Comparison of ENCODE assay signal across 1 cellular context in the genomic region with DNA sequence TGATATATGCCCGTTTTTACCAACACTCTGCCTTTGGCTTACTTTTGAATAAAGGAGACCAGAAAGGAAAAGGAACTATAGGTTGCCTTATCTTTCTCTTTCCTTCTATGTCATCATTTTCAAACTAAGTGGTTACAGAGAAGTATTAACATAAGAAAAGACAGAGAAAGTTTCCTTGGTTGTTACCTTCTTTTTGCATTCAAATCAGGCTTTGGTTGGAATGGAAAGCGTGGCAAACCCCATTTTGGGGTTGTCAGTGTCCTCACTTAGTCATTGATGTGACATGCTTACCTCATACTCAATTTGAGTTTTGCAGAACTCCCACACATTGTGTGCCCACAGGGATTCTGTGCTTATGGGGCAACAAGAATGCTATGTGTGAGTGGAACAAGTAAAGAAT.
TF ChIP-seq lines count a peak whose summit lies in the region.

No MANE protein-coding gene starts in this region.

TF ChIP-seq in WTC11, 78 proteins besides CTCF, POLR2A, EP300 and RAD21 (continued from another document):
- TF ChIP-seq, protein P1, sequence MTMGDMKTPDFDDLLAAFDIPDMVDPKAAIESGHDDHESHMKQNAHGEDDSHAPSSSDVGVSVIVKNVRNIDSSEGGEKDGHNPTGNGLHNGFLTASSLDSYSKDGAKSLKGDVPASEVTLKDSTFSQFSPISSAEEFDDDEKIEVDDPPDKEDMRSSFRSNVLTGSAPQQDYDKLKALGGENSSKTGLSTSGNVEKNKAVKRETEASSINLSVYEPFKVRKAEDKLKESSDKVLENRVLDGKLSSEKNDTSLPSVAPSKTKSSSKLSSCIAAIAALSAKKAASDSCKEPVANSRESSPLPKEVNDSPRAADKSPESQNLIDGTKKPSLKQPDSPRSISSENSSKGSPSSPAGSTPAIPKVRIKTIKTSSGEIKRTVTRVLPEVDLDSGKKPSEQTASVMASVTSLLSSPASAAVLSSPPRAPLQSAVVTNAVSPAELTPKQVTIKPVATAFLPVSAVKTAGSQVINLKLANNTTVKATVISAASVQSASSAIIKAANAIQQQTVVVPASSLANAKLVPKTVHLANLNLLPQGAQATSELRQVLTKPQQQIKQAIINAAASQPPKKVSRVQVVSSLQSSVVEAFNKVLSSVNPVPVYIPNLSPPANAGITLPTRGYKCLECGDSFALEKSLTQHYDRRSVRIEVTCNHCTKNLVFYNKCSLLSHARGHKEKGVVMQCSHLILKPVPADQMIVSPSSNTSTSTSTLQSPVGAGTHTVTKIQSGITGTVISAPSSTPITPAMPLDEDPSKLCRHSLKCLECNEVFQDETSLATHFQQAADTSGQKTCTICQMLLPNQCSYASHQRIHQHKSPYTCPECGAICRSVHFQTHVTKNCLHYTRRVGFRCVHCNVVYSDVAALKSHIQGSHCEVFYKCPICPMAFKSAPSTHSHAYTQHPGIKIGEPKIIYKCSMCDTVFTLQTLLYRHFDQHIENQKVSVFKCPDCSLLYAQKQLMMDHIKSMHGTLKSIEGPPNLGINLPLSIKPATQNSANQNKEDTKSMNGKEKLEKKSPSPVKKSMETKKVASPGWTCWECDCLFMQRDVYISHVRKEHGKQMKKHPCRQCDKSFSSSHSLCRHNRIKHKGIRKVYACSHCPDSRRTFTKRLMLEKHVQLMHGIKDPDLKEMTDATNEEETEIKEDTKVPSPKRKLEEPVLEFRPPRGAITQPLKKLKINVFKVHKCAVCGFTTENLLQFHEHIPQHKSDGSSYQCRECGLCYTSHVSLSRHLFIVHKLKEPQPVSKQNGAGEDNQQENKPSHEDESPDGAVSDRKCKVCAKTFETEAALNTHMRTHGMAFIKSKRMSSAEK (CRISPR knock-in tag; IDR thresholded peaks at IDR 0.05; ENCODE audit: borderline replicate concordance): no peak
- TF ChIP-seq FOXP1 (CRISPR knock-in tag; IDR thresholded peaks at IDR 0.05; ENCODE audit: borderline replicate concordance): no peak
- TF ChIP-seq JAZF1 (CRISPR knock-in tag; IDR thresholded peaks at IDR 0.05): no peak
- TF ChIP-seq EMX1 (CRISPR knock-in tag; IDR thresholded peaks at IDR 0.05): no peak
- TF ChIP-seq PRRX2 (CRISPR knock-in tag; IDR thresholded peaks at IDR 0.05): no peak
- TF ChIP-seq JUN (CRISPR knock-in tag; IDR thresholded peaks at IDR 0.05): no peak
- no peak for TF ChIP-seq ZNF219 (CRISPR knock-in tag; IDR thresholded peaks at IDR 0.05; ENCODE audit: borderline replicate concordance)
- TF ChIP-seq GTF2I (CRISPR knock-in tag; conservative IDR thresholded peaks at IDR 0.05): no peak
- TF ChIP-seq, protein P2, sequence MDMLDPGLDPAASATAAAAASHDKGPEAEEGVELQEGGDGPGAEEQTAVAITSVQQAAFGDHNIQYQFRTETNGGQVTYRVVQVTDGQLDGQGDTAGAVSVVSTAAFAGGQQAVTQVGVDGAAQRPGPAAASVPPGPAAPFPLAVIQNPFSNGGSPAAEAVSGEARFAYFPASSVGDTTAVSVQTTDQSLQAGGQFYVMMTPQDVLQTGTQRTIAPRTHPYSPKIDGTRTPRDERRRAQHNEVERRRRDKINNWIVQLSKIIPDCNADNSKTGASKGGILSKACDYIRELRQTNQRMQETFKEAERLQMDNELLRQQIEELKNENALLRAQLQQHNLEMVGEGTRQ (CRISPR knock-in tag; IDR thresholded peaks at IDR 0.05): no peak
- TF ChIP-seq ZNF232 (CRISPR knock-in tag; IDR thresholded peaks at IDR 0.05): no peak
- no peak for TF ChIP-seq FOXJ3 (CRISPR knock-in tag; IDR thresholded peaks at IDR 0.05; ENCODE audit: borderline replicate concordance)
- no peak for TF ChIP-seq CREM (CRISPR knock-in tag; IDR thresholded peaks at IDR 0.05)
- TF ChIP-seq, protein P3, sequence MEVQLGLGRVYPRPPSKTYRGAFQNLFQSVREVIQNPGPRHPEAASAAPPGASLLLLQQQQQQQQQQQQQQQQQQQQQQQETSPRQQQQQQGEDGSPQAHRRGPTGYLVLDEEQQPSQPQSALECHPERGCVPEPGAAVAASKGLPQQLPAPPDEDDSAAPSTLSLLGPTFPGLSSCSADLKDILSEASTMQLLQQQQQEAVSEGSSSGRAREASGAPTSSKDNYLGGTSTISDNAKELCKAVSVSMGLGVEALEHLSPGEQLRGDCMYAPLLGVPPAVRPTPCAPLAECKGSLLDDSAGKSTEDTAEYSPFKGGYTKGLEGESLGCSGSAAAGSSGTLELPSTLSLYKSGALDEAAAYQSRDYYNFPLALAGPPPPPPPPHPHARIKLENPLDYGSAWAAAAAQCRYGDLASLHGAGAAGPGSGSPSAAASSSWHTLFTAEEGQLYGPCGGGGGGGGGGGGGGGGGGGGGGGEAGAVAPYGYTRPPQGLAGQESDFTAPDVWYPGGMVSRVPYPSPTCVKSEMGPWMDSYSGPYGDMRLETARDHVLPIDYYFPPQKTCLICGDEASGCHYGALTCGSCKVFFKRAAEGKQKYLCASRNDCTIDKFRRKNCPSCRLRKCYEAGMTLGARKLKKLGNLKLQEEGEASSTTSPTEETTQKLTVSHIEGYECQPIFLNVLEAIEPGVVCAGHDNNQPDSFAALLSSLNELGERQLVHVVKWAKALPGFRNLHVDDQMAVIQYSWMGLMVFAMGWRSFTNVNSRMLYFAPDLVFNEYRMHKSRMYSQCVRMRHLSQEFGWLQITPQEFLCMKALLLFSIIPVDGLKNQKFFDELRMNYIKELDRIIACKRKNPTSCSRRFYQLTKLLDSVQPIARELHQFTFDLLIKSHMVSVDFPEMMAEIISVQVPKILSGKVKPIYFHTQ (CRISPR knock-in tag; IDR thresholded peaks at IDR 0.05): no peak
- TF ChIP-seq, protein P4, sequence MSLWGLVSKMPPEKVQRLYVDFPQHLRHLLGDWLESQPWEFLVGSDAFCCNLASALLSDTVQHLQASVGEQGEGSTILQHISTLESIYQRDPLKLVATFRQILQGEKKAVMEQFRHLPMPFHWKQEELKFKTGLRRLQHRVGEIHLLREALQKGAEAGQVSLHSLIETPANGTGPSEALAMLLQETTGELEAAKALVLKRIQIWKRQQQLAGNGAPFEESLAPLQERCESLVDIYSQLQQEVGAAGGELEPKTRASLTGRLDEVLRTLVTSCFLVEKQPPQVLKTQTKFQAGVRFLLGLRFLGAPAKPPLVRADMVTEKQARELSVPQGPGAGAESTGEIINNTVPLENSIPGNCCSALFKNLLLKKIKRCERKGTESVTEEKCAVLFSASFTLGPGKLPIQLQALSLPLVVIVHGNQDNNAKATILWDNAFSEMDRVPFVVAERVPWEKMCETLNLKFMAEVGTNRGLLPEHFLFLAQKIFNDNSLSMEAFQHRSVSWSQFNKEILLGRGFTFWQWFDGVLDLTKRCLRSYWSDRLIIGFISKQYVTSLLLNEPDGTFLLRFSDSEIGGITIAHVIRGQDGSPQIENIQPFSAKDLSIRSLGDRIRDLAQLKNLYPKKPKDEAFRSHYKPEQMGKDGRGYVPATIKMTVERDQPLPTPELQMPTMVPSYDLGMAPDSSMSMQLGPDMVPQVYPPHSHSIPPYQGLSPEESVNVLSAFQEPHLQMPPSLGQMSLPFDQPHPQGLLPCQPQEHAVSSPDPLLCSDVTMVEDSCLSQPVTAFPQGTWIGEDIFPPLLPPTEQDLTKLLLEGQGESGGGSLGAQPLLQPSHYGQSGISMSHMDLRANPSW (CRISPR knock-in tag; conservative IDR thresholded peaks at IDR 0.05; ENCODE audit: low read depth): no peak
TF ChIP-seq in WTC11: peak in this region for 0.
